In genomic region chr10:76036410-76036940, GRCh38 we compare ENCODE assay signal across 8 cellular contexts.
A peak's percentile ranks its signal among the peaks of the same experiment; 100 is the strongest.
DNase-seq lines count a peak whose midpoint lies in the region; ATAC-seq and TF ChIP-seq lines count a peak whose summit lies in the region.

No MANE protein-coding gene starts in this region.

- peaks cover 0 to 1% (median 0%) of the 10 kb centered on the region in 4 donors for H3K9me3 ChIP-seq in liver (ENCODE audit: control insufficient read depth in 4 of 4, low read length in 3 of 4)

- peak overlapping the region in 1 of 3 donors; percentile 12 for H3K4me3 ChIP-seq in liver (ENCODE audit: low read depth in 1 of 3, low read length in 3 of 3)

- no peaks in the 10 kb centered on the region for H3K27me3 ChIP-seq in liver (ENCODE audit: control insufficient read depth in 4 of 4, insufficient read depth in 4 of 4, low read length in 3 of 4)

- ATAC-seq in GM21786 (IDR thresholded peaks at IDR 0.05; ENCODE audit: unreplicated experiment), result peak; percentile 81

- peaks cover 7 to 42% (median 36%) of the 10 kb centered on the region in 4 donors for H3K4me1 ChIP-seq in liver (ENCODE audit: control insufficient read depth in 4 of 4, insufficient read depth in 4 of 4, low read length in 3 of 4)

- WGBS in liver, result 43% methylated on average over 11 of the region's 11 CpGs

- H3K36me3 ChIP-seq in liver (ENCODE audit: control insufficient read depth in 4 of 4, insufficient read depth in 3 of 4, low read depth in 1 of 4, low read length in 3 of 4), result no peaks in the 10 kb centered on the region

- H3K27ac ChIP-seq in liver (ENCODE audit: low read depth in 1 of 2, low read length in 2 of 2), result no peak overlapping the region

- TF ChIP-seq CTCF in liver (IDR thresholded peaks at IDR 0.05; ENCODE audit: low read depth, low read length, missing input control), result peak; percentile 92

- H3K9ac ChIP-seq in liver (ENCODE audit: low read depth in 1 of 2, low read length in 2 of 2), result peak overlapping the region in 1 of 2 donors; percentile 9

- DNase-seq in GM04503 (ENCODE audit: low read depth), result peak; percentile 3
- DNase-seq in M059J (ENCODE audit: low read depth), result peak; percentile 57
- peak; percentile 82 for DNase-seq in UCSD-AML1 (lab: John Stamatoyannopoulos, UW; ENCODE audit: unreplicated experiment)
- peak; percentile 75 for DNase-seq in dermis blood vessel endothelial cell
- peak; percentile 3 to 13 (median 5) for DNase-seq in stimulated activated CD4-positive, alpha-beta T cell treated with anti-CD3 and anti-CD28 coated beads, TNF-alpha, amount 100 ng/mL, for 4 hours (ENCODE audit: low read depth in 3 of 3)
- no peak for DNase-seq in NCI-H1930 (lab: John Stamatoyannopoulos, UW)

- peak; percentile 95 to 96 for TF ChIP-seq RAD21 in liver (IDR thresholded peaks at IDR 0.05)

TF ChIP-seq in liver, 16 proteins besides CTCF, POLR2A, EP300 and RAD21:
- TF ChIP-seq GABPA (IDR thresholded peaks at IDR 0.05 in 1 of 2, conservative IDR thresholded peaks at IDR 0.05 in 1 of 2) (no peak), NR2F2 (IDR thresholded peaks at IDR 0.05) (no peak), EGR1 (IDR thresholded peaks at IDR 0.05; ENCODE audit: low read depth in 2 of 2) (no peak)

Comparison
In these comparisons a context has a peak if more than half of its experiments do, and no peak if none do; other contexts are left out.
1. DNase-seq: peak in GM04503 (single experiment), M059J (single experiment), UCSD-AML1 (single experiment), dermis blood vessel endothelial cell (single experiment) and stimulated activated CD4-positive, alpha-beta T cell treated with anti-CD3 and anti-CD28 coated beads, TNF-alpha, amount 100 ng/mL, for 4 hours (3 of 3); none in NCI-H1930 (0 of 2).